Comparison of ENCODE assay signal across 27 cellular contexts in the genomic region with DNA sequence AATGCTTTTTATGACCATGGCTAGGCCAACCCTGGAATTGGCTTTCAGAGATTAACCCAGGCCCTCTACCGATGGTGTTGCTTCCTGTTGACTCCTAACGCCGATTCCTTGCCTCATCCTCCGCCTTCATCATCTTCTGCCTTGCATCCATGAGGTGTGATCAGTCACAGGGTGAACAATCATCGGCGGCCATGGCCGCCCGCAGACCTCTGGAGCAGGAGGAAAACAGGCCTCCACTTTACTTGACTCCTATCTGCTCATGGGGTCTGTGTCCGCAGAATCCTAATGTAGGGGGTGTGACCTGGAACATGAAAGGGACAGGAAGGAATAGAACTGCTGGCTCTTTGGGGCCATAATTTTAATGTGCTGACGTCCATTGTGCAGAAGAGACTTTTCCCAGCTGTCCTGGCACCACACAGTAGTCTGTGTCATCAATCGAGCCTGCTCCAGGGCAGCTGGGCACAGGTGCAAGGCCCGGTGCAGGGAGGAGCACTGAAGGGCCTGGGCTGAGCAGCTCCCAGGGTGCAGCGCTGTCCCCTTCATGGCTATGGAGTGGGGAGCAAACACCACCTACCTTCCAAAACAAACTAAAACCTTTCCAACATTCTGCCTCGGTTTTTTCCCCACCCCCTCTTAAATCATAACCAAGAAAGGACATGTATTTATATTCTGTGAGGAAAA. TPM values are rescaled to one million over a fixed set of nuclear protein-coding genes. Genes with fewer than 3 reads are reported as not detected.
DNase-seq lines count a peak whose midpoint lies in the region; ATAC-seq and TF ChIP-seq lines count a peak whose summit lies in the region.
"Had no signal": no experiment of that assay in that cellular context is flagged by ENCODE, and none has a peak within 500 bp of the region (broad histone marks: within the 10 kb centered on the region; RNA-seq: fewer than 3 reads in every experiment).

No MANE protein-coding gene starts in this region.

- no peaks in the 10 kb centered on the region for H3K36me3 Mint-ChIP-seq in osteocyte (ENCODE audit: unreplicated experiment)
- H3K36me3 Mint-ChIP-seq: activated naive CD8-positive, alpha-beta T cell; IgD-negative memory B cell; immature natural killer cell; mesothelial cell of epicardium; naive B cell; stimulated activated effector memory CD8-positive, alpha-beta T cell treated with anti-CD3 and anti-CD28 coated beads, Interleukin-12 subunit alpha, Interleukin-12 subunit beta, amount 100 ng/mL, for 72 hours had no signal

- intact Hi-C loops in left lung (cut with DNase I), result no loop called here
- intact Hi-C loops in gastrocnemius medialis (cut with DNase I; ENCODE audit: low total_unique reads), result no loop called here

- H3K9me3 Mint-ChIP-seq in osteocyte (ENCODE audit: unreplicated experiment), result no peaks in the 10 kb centered on the region
- H3K9me3 Mint-ChIP-seq: activated B cell treated with CpG ODN at 0.5 μM for 24 hours; activated CD4-positive, alpha-beta T cell treated with anti-CD3 and anti-CD28 coated beads, Interleukin-2, amount 10 ng/mL, durations not matched to agents 7 days and 5 days; IgD-negative memory B cell; immature natural killer cell; mesothelial cell of epicardium; stimulated activated effector memory CD8-positive, alpha-beta T cell treated with anti-CD3 and anti-CD28 coated beads, Interleukin-12 subunit alpha, Interleukin-12 subunit beta, amount 100 ng/mL, for 72 hours had no signal

- H3K27ac Mint-ChIP-seq in osteocyte (ENCODE audit: unreplicated experiment), result no peak overlapping the region
- H3K27ac Mint-ChIP-seq: activated B cell treated with CpG ODN at 0.5 μM for 24 hours; activated CD4-positive, alpha-beta T cell treated with anti-CD3 and anti-CD28 coated beads, Interleukin-2, amount 10 ng/mL, durations not matched to agents 7 days and 5 days; activated naive CD8-positive, alpha-beta T cell; immature natural killer cell; mesothelial cell of epicardium; naive B cell; stimulated activated effector memory CD8-positive, alpha-beta T cell treated with anti-CD3 and anti-CD28 coated beads, Interleukin-12 subunit alpha, Interleukin-12 subunit beta, amount 100 ng/mL, for 72 hours had no signal

- no peak overlapping the region for H3K27ac ChIP-seq in left lung
- peak overlapping the region; percentile 77 to 95 (median 80) for H3K27ac ChIP-seq in gastrocnemius medialis
- no peak overlapping the region for H3K27ac ChIP-seq in foreskin keratinocyte
- H3K27ac ChIP-seq: C4-2B, GM23248, neutrophil, SJSA1 had no signal

- TF ChIP-seq CTCF in left lung (IDR thresholded peaks at IDR 0.05) (no peak), gastrocnemius medialis (IDR thresholded peaks at IDR 0.05 in 4 of 5, conservative IDR thresholded peaks at IDR 0.05 in 1 of 5) (no peak), foreskin keratinocyte (conservative IDR thresholded peaks at IDR 0.05) (no peak), osteocyte (IDR thresholded peaks at IDR 0.05) (no peak)

- H3K27me3 Mint-ChIP-seq in osteocyte (ENCODE audit: unreplicated experiment), result peaks cover 36% of the 10 kb centered on the region

- DNase-seq in DMS53 treated with DMSO at 0.1 percent for 48 hours (lab: John Stamatoyannopoulos, UW; ENCODE audit: unreplicated experiment) (peak; percentile 29), NCI-H2029 treated with DMSO at 0.1 percent for 48 hours (lab: John Stamatoyannopoulos, UW) (peak; percentile 85), left lung (peak; percentile 81 to 85), gastrocnemius medialis (peak in 1 of 2 donors; percentile 60), foreskin keratinocyte (no peak), NCI-H526 (lab: John Stamatoyannopoulos, UW) (no peak), osteocyte (ENCODE audit: extremely low spot score, unreplicated experiment) (no peak)
- no peak for DNase-seq in stimulated activated CD4-positive, alpha-beta T cell treated with anti-CD3 and anti-CD28 coated beads, Interleukin-4, amount 100 ng/mL, for 24 hours
- DNase-seq: activated B cell treated with CpG ODN at 0.5 μM for 24 hours; activated CD4-positive, alpha-beta T cell treated with anti-CD3 and anti-CD28 coated beads, Interleukin-2, amount 10 ng/mL, durations not matched to agents 7 days and 5 days; activated effector memory CD4-positive, alpha-beta T cell treated with anti-CD3 and anti-CD28 coated beads, Interleukin-2, amount 50 U/mL, for 16 hours; activated T-cell treated with anti-CD3 and anti-CD28 coated beads, Interleukin-2, amount 50 U/mL, for 1 hour; effector CD4-positive, alpha-beta T cell; GM23248; immature natural killer cell; left cardiac atrium; naive B cell; NCI-H2081; stimulated activated CD4-positive, alpha-beta T cell treated with anti-CD3 and anti-CD28 coated beads, Interleukin-15, amount 100 ng/mL, for 24 hours had no signal

- no peak for TF ChIP-seq POLR2A in gastrocnemius medialis (IDR thresholded peaks at IDR 0.05)

- H3K4me3 ChIP-seq in left lung (no peak overlapping the region), gastrocnemius medialis (no peak overlapping the region)
- H3K4me3 ChIP-seq: GM23248, SJSA1 had no signal

- no peaks in the 10 kb centered on the region for H3K4me1 Mint-ChIP-seq in osteocyte (ENCODE audit: unreplicated experiment)
- H3K4me1 Mint-ChIP-seq: activated B cell treated with CpG ODN at 0.5 μM for 24 hours, IgD-negative memory B cell, immature natural killer cell, mesothelial cell of epicardium, naive B cell had no signal

- peak; percentile 96 for ATAC-seq in left lung
- ATAC-seq in gastrocnemius medialis, result peak; percentile 51 to 66
- no peak for ATAC-seq in foreskin keratinocyte
- ATAC-seq: stimulated activated effector memory CD8-positive, alpha-beta T cell treated with anti-CD3 and anti-CD28 coated beads, Interleukin-12 subunit alpha, Interleukin-12 subunit beta, amount 100 ng/mL, for 72 hours had no signal

- H3K27me3 ChIP-seq in left lung (peaks cover 0 to 15% of the 10 kb centered on the region in 2 donors), gastrocnemius medialis (no peaks in the 10 kb centered on the region), foreskin keratinocyte (no peaks in the 10 kb centered on the region)
- H3K27me3 ChIP-seq: SJSA1 had no signal

- in situ Hi-C loops in gastrocnemius medialis (cut with MboI; ENCODE audit: low sequenced_read_pairs in 4 of 4), result no loop called here

- H3K9me3 ChIP-seq in left lung, result no peaks in the 10 kb centered on the region
- H3K9me3 ChIP-seq in gastrocnemius medialis, result no peaks in the 10 kb centered on the region
- H3K9me3 ChIP-seq: neutrophil, SJSA1 had no signal

- H3K36me3 ChIP-seq in left lung (no peaks in the 10 kb centered on the region), gastrocnemius medialis (no peaks in the 10 kb centered on the region)
- H3K36me3 ChIP-seq: neutrophil, SJSA1 had no signal

- peaks cover 0 to 4% of the 10 kb centered on the region in 2 donors for H3K4me1 ChIP-seq in left lung
- peaks cover 29 to 44% of the 10 kb centered on the region in 2 donors for H3K4me1 ChIP-seq in gastrocnemius medialis
- peaks cover 12% of the 10 kb centered on the region for H3K4me1 ChIP-seq in foreskin keratinocyte
- H3K4me1 ChIP-seq: SJSA1 had no signal

- H3K4me3 Mint-ChIP-seq in osteocyte (ENCODE audit: unreplicated experiment), result no peak overlapping the region
- H3K4me3 Mint-ChIP-seq: activated B cell treated with CpG ODN at 0.5 μM for 24 hours; activated CD4-positive, alpha-beta T cell treated with anti-CD3 and anti-CD28 coated beads, Interleukin-2, amount 10 ng/mL, durations not matched to agents 7 days and 5 days; activated naive CD8-positive, alpha-beta T cell; IgD-negative memory B cell; immature natural killer cell; mesothelial cell of epicardium; naive B cell; stimulated activated effector memory CD8-positive, alpha-beta T cell treated with anti-CD3 and anti-CD28 coated beads, Interleukin-12 subunit alpha, Interleukin-12 subunit beta, amount 100 ng/mL, for 72 hours had no signal

RNA-seq across cellular contexts. Expression of a gene that starts 8.0 kb away (rescaled TPM):
- total RNA-seq in left lung (10 to 100 TPM; 25.9 to 35.4 TPM), gastrocnemius medialis (10 to 100 TPM; 49.5 to 75.4 (median 58.2) TPM), foreskin keratinocyte (2.1 and 2.2 TPM in 2 replicates), osteocyte (not detected in 2 replicates)
- polyA plus RNA-seq in foreskin keratinocyte, result 0.91 and 0.99 TPM in 2 replicates
- total RNA-seq: activated B cell treated with CpG ODN at 0.5 μM for 24 hours; activated CD4-positive, alpha-beta T cell treated with anti-CD3 and anti-CD28 coated beads, Interleukin-2, amount 10 ng/mL, durations not matched to agents 7 days and 5 days; GM23248; SJSA1; T-helper 1 cell treated with Interleukin-12 subunit alpha and Interleukin-12 subunit beta and Interleukin-4 antibody, amounts not matched to agents 30 ng/mL and 1 ng/mL, for 36 hours had no signal
- polyA plus RNA-seq: GM23248, IgD-negative memory B cell had no signal

Comparison
In these comparisons a context has a peak if more than half of its experiments do, and no peak if none do; other contexts are left out.
1. DNase-seq: peak in DMS53 treated with DMSO at 0.1 percent for 48 hours (single experiment), NCI-H2029 treated with DMSO at 0.1 percent for 48 hours (single experiment) and left lung (2 of 2); none in foreskin keratinocyte (0 of 2), stimulated activated CD4-positive, alpha-beta T cell treated with anti-CD3 and anti-CD28 coated beads, Interleukin-4, amount 100 ng/mL, for 24 hours (single experiment), NCI-H526 (0 of 2) and osteocyte (single experiment).
2. H3K27ac ChIP-seq: peak in gastrocnemius medialis (4 of 4); none in left lung (0 of 2) and foreskin keratinocyte (single experiment).